8 cellular contexts compared by ENCODE assay signal in the genomic region with DNA sequence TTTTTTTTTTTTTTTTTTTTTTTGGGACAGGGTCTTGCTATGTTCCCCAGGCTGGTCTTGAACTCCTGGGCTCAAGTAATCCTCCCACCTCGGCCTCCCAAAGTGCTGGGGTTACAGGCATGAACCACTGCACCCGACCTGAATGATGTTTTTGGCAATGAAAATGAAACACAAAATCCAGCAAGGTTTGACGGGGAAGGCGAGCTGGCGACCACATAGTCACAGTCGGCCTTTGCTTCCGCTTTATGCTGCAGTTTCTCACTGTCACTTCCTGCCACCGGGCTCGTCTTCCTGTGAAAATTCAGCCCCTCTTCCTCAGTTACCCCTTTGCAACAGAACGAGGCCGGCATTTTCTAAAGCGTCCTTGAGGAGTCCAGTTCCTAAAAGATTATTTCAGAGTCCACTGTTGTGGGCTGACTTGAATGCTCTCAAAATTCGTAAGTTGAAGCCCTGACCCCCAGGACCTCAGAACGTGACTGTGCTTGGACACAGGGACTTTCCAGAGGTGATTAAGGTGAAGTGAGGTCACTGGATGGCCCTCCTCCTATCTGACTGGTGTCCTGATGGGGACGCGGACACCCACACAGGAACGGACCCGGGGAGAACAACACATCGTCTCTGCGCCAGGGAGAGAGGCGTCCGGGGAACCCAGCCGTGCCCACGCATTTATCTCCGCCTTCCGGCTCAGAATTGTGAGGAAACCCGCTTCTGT. TPM values are rescaled to one million over a fixed set of nuclear protein-coding genes. Genes with fewer than 3 reads are reported as not detected.
DNase-seq lines count a peak whose midpoint lies in the region; ATAC-seq, FAIRE-seq and TF ChIP-seq lines count a peak whose summit lies in the region.

No MANE protein-coding gene starts in this region.

- TF ChIP-seq EP300 in K562 (IDR thresholded peaks at IDR 0.05; ENCODE audit: low read length) = no peak

- CTCF ChIA-PET in K562 (lab: Yijun Ruan, JAX; ENCODE audit: low intra/inter-chr PET ratio) = no interaction called here

- H3K4me3 ChIP-seq in BLaER1 = peak overlapping the region; percentile 82
- H3K4me3 ChIP-seq in K562 = peak overlapping the region; percentile 8
- H3K4me3 ChIP-seq in skin epidermis = peak overlapping the region; percentile 17 to 41 (median 29)

- intact Hi-C loops in K562 (cut with micrococcal nuclease) = loop anchor here (10.0 kb wide), 1 partner anchor 288 kb away; no protein-coding TSS in a partner anchor

- peak; percentile 28 for ATAC-seq in HG02642 (IDR thresholded peaks at IDR 0.05; ENCODE audit: poor library complexity, unreplicated experiment)
- ATAC-seq in K562 = peak; percentile 2; the same call in 1 of the 3 replicates

- H3K9me1 ChIP-seq in K562 (ENCODE audit: control insufficient read depth, insufficient read depth, low read length) = peaks cover under 1% of the 10 kb centered on the region

- peak; percentile 50 for DNase-seq in T-helper 22 cell (ENCODE audit: low read depth)
- peak; percentile 46 to 63 (median 56) for DNase-seq in K562 (ENCODE audit: extremely low read depth in 1 of 4, low spot score in 3 of 4)
- DNase-seq in DMS 273 (lab: John Stamatoyannopoulos, UW; ENCODE audit: unreplicated experiment) = no peak
- DNase-seq in DMS79 treated with DMSO at 0.1 percent for 48 hours (lab: John Stamatoyannopoulos, UW) = no peak
- DNase-seq in nucleus accumbens (lab: John Stamatoyannopoulos, UW) = no peak

- peak overlapping the region; percentile 94 for H3K9ac ChIP-seq in BLaER1
- peak overlapping the region; percentile 35 to 76 for H3K9ac ChIP-seq in K562 (ENCODE audit: insufficient read depth in 1 of 2, low read depth in 2 of 2, low read length in 2 of 2)

- BruUV-seq in K562 (replicated peaks; lab: Mats Ljungman, UMichigan) = TSS peak; percentile 76

- in situ Hi-C loops in K562 (cut with MboI) = no loop called here

- H3K27ac ChIP-seq in BLaER1 = peak overlapping the region; percentile 97
- H3K27ac ChIP-seq in K562 (ENCODE audit: extremely low read depth, low read depth, low read length) = peak overlapping the region; percentile 38
- H3K27ac ChIP-seq in skin epidermis = peak overlapping the region; percentile 12 to 97 (median 74)

- H3K4me2 ChIP-seq in BLaER1 (peak overlapping the region; percentile 96), K562 (ENCODE audit: insufficient read depth, low read length) (peak overlapping the region; percentile 67)

- H3K27me3 ChIP-seq in BLaER1 (no peaks in the 10 kb centered on the region), K562 (ENCODE audit: control insufficient read depth in 2 of 2, insufficient read depth in 2 of 2, low read length in 2 of 2) (no peaks in the 10 kb centered on the region)

- peaks cover 14% of the 10 kb centered on the region for H4K20me1 ChIP-seq in BLaER1
- peaks cover 15% of the 10 kb centered on the region for H4K20me1 ChIP-seq in K562 (replicated peaks; ENCODE audit: control insufficient read depth, insufficient read depth, low read length)

- WGBS in K562 (ENCODE audit: insufficient coverage, low coverage, missing lambda C conversion rate) = 42% methylated on average over 27 of the region's 27 CpGs

- POLR2A ChIA-PET in K562 (lab: Yijun Ruan, JAX) = interaction anchor here (0.6 to 0.7 kb wide), 2 partner anchors 17 to 80 kb away, joined by 3 read pairs; no protein-coding TSS in a partner anchor

- TF ChIP-seq CTCF in K562 (IDR thresholded peaks at IDR 0.05 in 2 of 3, conservative IDR thresholded peaks at IDR 0.05 in 1 of 3; ENCODE audit: insufficient read depth in 2 of 3, low read depth in 1 of 3, low read length in 3 of 3) = no peak

- peaks cover 18% of the 10 kb centered on the region for H3K79me2 ChIP-seq in K562 (ENCODE audit: control insufficient read depth, insufficient read depth, low read length)

- H3K4me1 ChIP-seq in BLaER1 = peaks cover 84% of the 10 kb centered on the region
- H3K4me1 ChIP-seq in K562 (replicated peaks in 1 of 2; ENCODE audit: control insufficient read depth in 2 of 2, insufficient read depth in 2 of 2, low read length in 2 of 2) = peaks cover 25 to 76% of the 10 kb centered on the region in 2 experiments

- H3K36me3 ChIP-seq in BLaER1 (no peaks in the 10 kb centered on the region), K562 (ENCODE audit: control insufficient read depth, insufficient read depth, low read length) (peaks cover 6% of the 10 kb centered on the region; the same call in 1 of the 3 replicates)

- no peaks in the 10 kb centered on the region; the same call in 1 of the 2 replicates for H3K9me3 ChIP-seq in BLaER1
- no peaks in the 10 kb centered on the region for H3K9me3 ChIP-seq in K562 (replicated peaks; ENCODE audit: control insufficient read depth, insufficient read depth, low read depth, low read length)

- FAIRE-seq in K562 (lab: Jason Lieb, UNC) = peak; percentile 84

- H2AFZ ChIP-seq in K562 (ENCODE audit: low read depth, low read length) = peak overlapping the region; percentile 76

- no peak for TF ChIP-seq RAD21 in K562 (CRISPR knock-in tag; conservative IDR thresholded peaks at IDR 0.05 in 1 of 2, IDR thresholded peaks at IDR 0.05 in 1 of 2)

- TF ChIP-seq POLR2A in K562 (conservative IDR thresholded peaks at IDR 0.05) = peak; percentile 53

TF ChIP-seq in K562, 482 proteins besides CTCF, POLR2A, EP300 and RAD21 (continues in another document):
- TF ChIP-seq ARID4B (CRISPR knock-in tag; IDR thresholded peaks at IDR 0.05) (0 out of 2 replicates have a peak, but pooled peaks have one; percentile 32), ZNF695 (CRISPR knock-in tag; IDR thresholded peaks at IDR 0.05) (no peak), NR2C2 (CRISPR knock-in tag; IDR thresholded peaks at IDR 0.05) (no peak), NR2C2 (tag; IDR thresholded peaks at IDR 0.05) (0 out of 2 replicates have a peak, but pooled peaks have one; percentile 51), FOXA3 (CRISPR knock-in tag; conservative IDR thresholded peaks at IDR 0.05 in 1 of 2, IDR thresholded peaks at IDR 0.05 in 1 of 2) (no peak), ZNF175 (CRISPR knock-in tag; IDR thresholded peaks at IDR 0.05; ENCODE audit: low read depth) (no peak), DMBX1 (CRISPR knock-in tag; IDR thresholded peaks at IDR 0.05; ENCODE audit: borderline replicate concordance) (no peak), GATA2 (CRISPR knock-in tag; IDR thresholded peaks at IDR 0.05) (no peak), FOS (IDR thresholded peaks at IDR 0.05; ENCODE audit: extremely low read depth, insufficient read length) (no peak), ZNF707 (CRISPR knock-in tag; conservative IDR thresholded peaks at IDR 0.05) (no peak), MEF2D (tag; conservative IDR thresholded peaks at IDR 0.05; ENCODE audit: low read depth) (no peak), ZNF140 (CRISPR knock-in tag; IDR thresholded peaks at IDR 0.05) (no peak)

RNA-seq across cellular contexts. Expression of gene BID, which starts 2.9 kb away (rescaled TPM):
- total RNA-seq in K562 (2011; cell fraction: chromatin; rRNA removed; ENCODE audit: low replicate concordance) = 18.0 and 26.5 TPM in 2 replicates
- 39.3 and 42.0 TPM in 2 replicates for total RNA-seq in K562 (2011; cell fraction: nucleolus; rRNA removed)
- 27.0 and 30.7 TPM in 2 replicates for total RNA-seq in K562 (2011; cell fraction: nucleoplasm; rRNA removed)
- total RNA-seq in K562 (2014; rRNA removed) (165 and 212 TPM in 2 replicates), K562 (2014; rRNA removed; fragmentation: Illumina TruSeq; extraction: Trizol) (25.5 and 26.3 TPM in 2 replicates), K562 (2015; rRNA removed; fragmentation: Illumina TruSeq; extraction: Trizol) (60.4 and 63.7 TPM in 2 replicates), K562 (2021) (94.7 and 99.6 TPM in 2 replicates)
- polyA plus RNA-seq in K562 (2011; rRNA removed) (119 and 164 TPM in 2 replicates), K562 (2014; fragmentation: Illumina TruSeq; extraction: Trizol) (35.2 and 84.7 TPM in 2 replicates), K562 (2014; fragmentation: Nextera tagmentation; extraction: Ambion mirVana) (1 to 10 TPM; 5.2 to 8.9 TPM), K562 (2014; rRNA removed) (208 and 209 TPM in 2 replicates)
- polyA plus RNA-seq in K562 (2011; cell fraction: cytosol; rRNA removed) = 249 and 453 TPM in 2 replicates
- 84.6 and 89.3 TPM in 2 replicates for polyA plus RNA-seq in K562 (2011; cell fraction: nucleus; rRNA removed)
- 60.9 and 80.1 TPM in 2 replicates for polyA plus RNA-seq in K562 (2012)
- polyA minus RNA-seq in K562 (2011; rRNA and poly(A)+ RNA removed) = 21.5 and 30.2 TPM in 2 replicates
- 46.1 and 91.5 TPM in 2 replicates for polyA minus RNA-seq in K562 (2011; cell fraction: cytosol; rRNA and poly(A)+ RNA removed)
- polyA minus RNA-seq in K562 (2011; cell fraction: nucleus; rRNA and poly(A)+ RNA removed) = 7.7 and 13.4 TPM in 2 replicates

Comparison
In these comparisons a context has a peak if more than half of its experiments do, and no peak if none do; other contexts are left out.
1. H3K27ac ChIP-seq: peak in every context shown above with its lines; median percentile 97 in BLaER1; 74 in skin epidermis; 38 in K562.
2. H3K4me3 ChIP-seq: peak in every context shown above with its lines; median percentile 82 in BLaER1; 29 in skin epidermis; 8 in K562.
3. DNase-seq: peak in T-helper 22 cell (single experiment) and K562 (4 of 4); none in DMS 273 (single experiment), DMS79 treated with DMSO at 0.1 percent for 48 hours (single experiment) and nucleus accumbens (0 of 56).